In genomic region chr7:50229964-50230363, GRCh38 we compare ENCODE assay signal across 1 cellular context.
TF ChIP-seq lines count a peak whose summit lies in the region.

No MANE protein-coding gene starts in this region.

TF ChIP-seq in K562, 482 proteins besides CTCF, POLR2A, EP300 and RAD21 (continued from another document):
- TF ChIP-seq ILK (tag; IDR thresholded peaks at IDR 0.05; ENCODE audit: borderline replicate concordance, low read depth) (no peak), ZNF512 (tag; IDR thresholded peaks at IDR 0.05) (no peak), NFE2 (IDR thresholded peaks at IDR 0.05; ENCODE audit: low read depth) (no peak)
TF ChIP-seq in K562: peak in this region for 6.
